Comparison of ENCODE assay signal across 16 cellular contexts in genomic region chr9:28808042-28808441, GRCh38.
A peak's percentile ranks its signal among the peaks of the same experiment; 100 is the strongest.
DNase-seq lines count a peak whose midpoint lies in the region; TF ChIP-seq lines count a peak whose summit lies in the region.
"Had no signal": no experiment of that assay in that cellular context is flagged by ENCODE, and none has a peak within 500 bp of the region (broad histone marks: within the 10 kb centered on the region; RNA-seq: fewer than 3 reads in every experiment).

No MANE protein-coding gene starts in this region.

- H3K4me3 ChIP-seq in astrocyte of the spinal cord (ENCODE audit: low read depth, low read length) (no peak overlapping the region), MG63 (no peak overlapping the region)
- H3K4me3 ChIP-seq: esophagus muscularis mucosa had no signal

- TF ChIP-seq CTCF in astrocyte of the spinal cord (IDR thresholded peaks at IDR 0.05; ENCODE audit: low read depth, low read length) = no peak

- H3K36me3 ChIP-seq in MG63 = no peaks in the 10 kb centered on the region
- H3K36me3 ChIP-seq: esophagus muscularis mucosa had no signal

- no peaks in the 10 kb centered on the region for H3K27me3 ChIP-seq in MG63
- H3K27me3 ChIP-seq: esophagus muscularis mucosa had no signal

- in situ Hi-C loops in astrocyte of the spinal cord (cut with HindIII; ENCODE audit: low sequenced_read_pairs) = no loop called here

- H3K9me3 ChIP-seq in MG63 = no peaks in the 10 kb centered on the region
- H3K9me3 ChIP-seq: esophagus muscularis mucosa had no signal

- peak; percentile 57 for DNase-seq in ELR (ENCODE audit: low read depth)
- DNase-seq in NCI-H226 = peak; percentile 45
- DNase-seq in astrocyte of the spinal cord (ENCODE audit: low read depth, low spot score) = peak; percentile 66
- peak; percentile 51 for DNase-seq in kidney glomerular epithelial cell (lab: John Stamatoyannopoulos, UW)
- no peak for DNase-seq in AG08395 (ENCODE audit: low spot score)
- no peak for DNase-seq in globus pallidus (ENCODE audit: low spot score)
- DNase-seq in MG63 = no peak
- DNase-seq in NCI-H2196 treated with DMSO at 0.1 percent for 48 hours (lab: John Stamatoyannopoulos, UW; ENCODE audit: unreplicated experiment) = no peak
- DNase-seq: activated CD4-positive, alpha-beta T cell treated with anti-CD3 and anti-CD28 coated beads for 48 hours; activated effector memory CD4-positive, alpha-beta T cell treated with anti-CD3 and anti-CD28 coated beads, Interleukin-2, amount 50 U/mL, for 16 hours; CD4-positive, alpha-beta memory T cell; immature natural killer cell; naive thymus-derived CD8-positive, alpha-beta T cell; NCI-H526 treated with DMSO at 0.1 percent for 48 hours; small intestine had no signal

Comparison
In these comparisons a context has a peak if more than half of its experiments do, and no peak if none do; other contexts are left out.
1. DNase-seq: peak in ELR (single experiment), NCI-H226 (single experiment), astrocyte of the spinal cord (single experiment) and kidney glomerular epithelial cell (single experiment); none in AG08395 (single experiment), globus pallidus (single experiment), MG63 (single experiment) and NCI-H2196 treated with DMSO at 0.1 percent for 48 hours (single experiment).